ENCODE assay signal across 23 cellular contexts in the genomic region with DNA sequence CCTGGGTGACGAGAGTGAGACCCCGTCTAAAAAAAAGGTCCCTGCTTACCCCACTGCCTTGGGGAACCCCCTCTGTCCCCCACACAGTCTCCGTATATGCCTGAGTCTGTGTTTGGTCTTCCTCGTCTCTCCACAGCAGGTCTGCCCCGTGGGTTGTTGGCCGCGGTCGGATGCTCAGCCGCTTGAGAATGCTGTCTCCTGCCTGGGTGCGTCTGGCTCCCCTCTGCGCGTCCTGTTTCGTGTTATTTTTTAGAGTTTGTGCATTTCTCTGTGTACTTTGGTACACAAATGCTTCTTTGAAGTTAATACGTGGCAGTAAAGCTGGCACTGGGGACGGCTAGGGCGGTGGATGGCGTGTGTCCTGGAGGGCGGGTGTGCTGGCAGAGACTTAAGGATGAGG. TPM values are rescaled to one million over a fixed set of nuclear protein-coding genes. Genes with fewer than 3 reads are reported as not detected.
DNase-seq lines count a peak whose midpoint lies in the region; ATAC-seq and TF ChIP-seq lines count a peak whose summit lies in the region.
"Had no signal": no experiment of that assay in that cellular context is flagged by ENCODE, and none has a peak within 500 bp of the region (broad histone marks: within the 10 kb centered on the region; RNA-seq: fewer than 3 reads in every experiment).

No MANE protein-coding gene starts in this region.

- H3K9me3 Mint-ChIP-seq in Caco-2 (ENCODE audit: unreplicated experiment), result peaks cover 9% of the 10 kb centered on the region
- peaks cover 7% of the 10 kb centered on the region for H3K9me3 Mint-ChIP-seq in nephron
- H3K9me3 Mint-ChIP-seq: IgD-negative memory B cell had no signal

- no peaks in the 10 kb centered on the region for H3K79me1 ChIP-seq in trophoblast cell (ENCODE audit: low read length)

- WGBS in trophoblast cell (ENCODE audit: extremely low coverage, insufficient coverage, insufficient read length), result no CpG with 5 or more reads among the region's 18 CpGs

- H3K27ac ChIP-seq in trophoblast cell (ENCODE audit: low read depth, low read length), result no peak overlapping the region
- H3K27ac ChIP-seq in breast epithelium, result no peak overlapping the region
- H3K27ac ChIP-seq: RWPE1 had no signal

- H4K91ac ChIP-seq in trophoblast cell (ENCODE audit: low read depth, low read length), result no peak overlapping the region

- H2AFZ ChIP-seq in trophoblast cell (ENCODE audit: insufficient read depth, low read length, poor library complexity), result no peak overlapping the region

- H2BK120ac ChIP-seq in trophoblast cell (ENCODE audit: insufficient read depth, low read length, poor library complexity), result no peak overlapping the region

- H3K9me3 ChIP-seq in Caco-2, result no peaks in the 10 kb centered on the region
- H3K9me3 ChIP-seq in adipocyte (ENCODE audit: control insufficient read depth, low read length), result no peaks in the 10 kb centered on the region
- no peaks in the 10 kb centered on the region for H3K9me3 ChIP-seq in trophoblast cell (ENCODE audit: insufficient read depth, low read depth, low read length)
- no peaks in the 10 kb centered on the region for H3K9me3 ChIP-seq in breast epithelium

- H3K4me3 Mint-ChIP-seq in Caco-2 (ENCODE audit: unreplicated experiment) (no peak overlapping the region), nephron (no peak overlapping the region)
- H3K4me3 Mint-ChIP-seq: B cell, CD14-positive monocyte, IgD-negative memory B cell had no signal

- H3K27me3 Mint-ChIP-seq in Caco-2 (ENCODE audit: insufficient read depth, unreplicated experiment) (no peaks in the 10 kb centered on the region), nephron (ENCODE audit: low read depth) (no peaks in the 10 kb centered on the region)
- H3K27me3 Mint-ChIP-seq: B cell, IgD-negative memory B cell had no signal

- BruUV-seq in Caco-2 (replicated peaks; lab: Mats Ljungman, UMichigan), result no TSS peak

- no peak overlapping the region for H3K23ac ChIP-seq in trophoblast cell (ENCODE audit: low read length)

- CTCF ChIA-PET in Caco-2 (lab: Charles Lee), result interaction anchor here (0.6 kb wide), 1 partner anchor 27 kb away, joined by 3 read pairs; no protein-coding TSS in a partner anchor

- no peak overlapping the region for H2BK12ac ChIP-seq in trophoblast cell (ENCODE audit: low read length)

- no peak overlapping the region for H2AK5ac ChIP-seq in trophoblast cell (ENCODE audit: low read length)

- H3K14ac ChIP-seq in trophoblast cell (ENCODE audit: low read length), result no peak overlapping the region

- peak overlapping the region; percentile 81 for H3K4ac ChIP-seq in trophoblast cell (ENCODE audit: low read depth, low read length)

- no peak overlapping the region for H3K18ac ChIP-seq in trophoblast cell (ENCODE audit: low read length)

- H3K79me2 ChIP-seq in trophoblast cell (ENCODE audit: control insufficient read depth, insufficient read depth, low read length, poor library complexity), result peaks cover 39% of the 10 kb centered on the region

- intact Hi-C loops in Caco-2 (cut with micrococcal nuclease; ENCODE audit: unreplicated experiment), result no loop called here
- intact Hi-C loops in breast epithelium (cut with DNase I; ENCODE audit: low total_unique reads), result loop anchor here (5.0 kb wide), 1 partner anchor 1321 kb away; no protein-coding TSS in a partner anchor

- no peak overlapping the region for H3K4me2 ChIP-seq in trophoblast cell (ENCODE audit: low read length)

- H3K9ac ChIP-seq in adipocyte (ENCODE audit: low read length), result peak overlapping the region; percentile 6
- no peak overlapping the region for H3K9ac ChIP-seq in trophoblast cell (ENCODE audit: low read length)

- H3K27ac Mint-ChIP-seq in Caco-2 (ENCODE audit: unreplicated experiment) (peak overlapping the region; percentile 8), nephron (peak overlapping the region in 2 of 3 experiments; percentile 0 to 15)
- H3K27ac Mint-ChIP-seq: B cell, IgD-negative memory B cell had no signal

- H3K36me3 ChIP-seq in Caco-2 (ENCODE audit: control insufficient read depth, insufficient read depth, low read length) (no peaks in the 10 kb centered on the region), adipocyte (ENCODE audit: control insufficient read depth, insufficient read depth, low read length, severe bottlenecking) (no peaks in the 10 kb centered on the region), trophoblast cell (ENCODE audit: control insufficient read depth in 1 of 2, insufficient read depth in 2 of 2, low read length in 2 of 2) (peaks cover 16 to 18% of the 10 kb centered on the region in 2 experiments), breast epithelium (no peaks in the 10 kb centered on the region)
- H3K36me3 ChIP-seq: HAP-1 had no signal

- H2BK5ac ChIP-seq in trophoblast cell (ENCODE audit: low read depth, low read length, poor library complexity), result no peak overlapping the region

- TF ChIP-seq POLR2A in breast epithelium (IDR thresholded peaks at IDR 0.05), result no peak

- H4K12ac ChIP-seq in trophoblast cell (ENCODE audit: low read depth, low read length), result no peak overlapping the region

- POLR2A ChIA-PET in Caco-2 (lab: Charles Lee), result no interaction called here

- H3K4me1 Mint-ChIP-seq in Caco-2 (ENCODE audit: low read depth, unreplicated experiment) (peaks cover 15% of the 10 kb centered on the region), nephron (peaks cover 5% of the 10 kb centered on the region)
- H3K4me1 Mint-ChIP-seq: CD14-positive monocyte had no signal

- no peak overlapping the region for H4K8ac ChIP-seq in trophoblast cell (ENCODE audit: low read depth, low read length)

- ATAC-seq in GM19397 (IDR thresholded peaks at IDR 0.05; ENCODE audit: unreplicated experiment) (no peak), HG03565 (IDR thresholded peaks at IDR 0.05; ENCODE audit: unreplicated experiment) (no peak)

- H3K27me3 ChIP-seq in Caco-2 (replicated peaks; ENCODE audit: control insufficient read depth, insufficient read depth, low read length) (no peaks in the 10 kb centered on the region), adipocyte (replicated peaks; ENCODE audit: control insufficient read depth, insufficient read depth, low read length) (no peaks in the 10 kb centered on the region), trophoblast cell (ENCODE audit: insufficient read depth, low read length) (no peaks in the 10 kb centered on the region), breast epithelium (no peaks in the 10 kb centered on the region)

- no peak overlapping the region for H3K4me3 ChIP-seq in Caco-2 (ENCODE audit: low read depth, low read length)
- H3K4me3 ChIP-seq in adipocyte (ENCODE audit: low read length), result no peak overlapping the region
- H3K4me3 ChIP-seq in trophoblast cell (ENCODE audit: low read depth, low read length), result no peak overlapping the region
- no peak overlapping the region for H3K4me3 ChIP-seq in breast epithelium
- H3K4me3 ChIP-seq: HAP-1 had no signal

- no peak for TF ChIP-seq CTCF in Caco-2 (IDR thresholded peaks at IDR 0.05; ENCODE audit: insufficient read depth in 1 of 2, low read depth in 1 of 2, low read length in 1 of 2, severe bottlenecking in 1 of 2, unreplicated experiment in 1 of 2)
- no peak for TF ChIP-seq CTCF in nephron (IDR thresholded peaks at IDR 0.05; ENCODE audit: unreplicated experiment in 3 of 3)
- no peak for TF ChIP-seq CTCF in breast epithelium (IDR thresholded peaks at IDR 0.05)

- H3K4me1 ChIP-seq in Caco-2, result peaks cover 17% of the 10 kb centered on the region; the same call in 1 of the 2 replicates
- peaks cover 14% of the 10 kb centered on the region for H3K4me1 ChIP-seq in adipocyte (ENCODE audit: control insufficient read depth, insufficient read depth, low read length)
- H3K4me1 ChIP-seq in trophoblast cell (ENCODE audit: control insufficient read depth in 1 of 2, insufficient read depth in 2 of 2, low read length in 2 of 2), result peaks cover 5 to 6% of the 10 kb centered on the region in 2 experiments
- H3K4me1 ChIP-seq in breast epithelium, result peaks cover 0 to 5% of the 10 kb centered on the region in 2 donors
- H3K4me1 ChIP-seq: HAP-1 had no signal

- DNase-seq in Caco-2, result no peak
- DNase-seq in adipocyte (ENCODE audit: low read depth), result no peak
- no peak for DNase-seq in trophoblast cell
- DNase-seq in NCI-H1694 treated with DMSO at 0.1 percent for 48 hours (lab: John Stamatoyannopoulos, UW), result no peak
- no peak for DNase-seq in breast epithelium (ENCODE audit: low spot score in 2 of 2)
- DNase-seq: DMS79; MV-4-11; NCI-H1105 treated with DMSO at 0.1 percent for 48 hours; NCI-H2081; NCI-H2171; NCI-H345; NCI-H524; NCI-H774; NK-92 treated with Interleukin-12 subunit alpha and Interleukin-12 subunit beta, amount 100 ng/mL, for 24 hours; SIG-M5 had no signal

- no peaks in the 10 kb centered on the region for H3K36me3 Mint-ChIP-seq in Caco-2 (ENCODE audit: insufficient read depth, unreplicated experiment)
- H3K36me3 Mint-ChIP-seq in nephron (ENCODE audit: low read depth), result peaks cover 50% of the 10 kb centered on the region

RNA-seq across cellular contexts. Expression of a gene that starts 34.9 kb away (rescaled TPM):
- 27.4 and 30.9 TPM in 2 replicates for total RNA-seq in Caco-2 (2022)
- polyA plus RNA-seq in trophoblast cell (2013), result 37.1 and 37.3 TPM in 2 replicates
- 10 to 100 TPM; 25.0 to 55.3 (median 40.3) TPM for total RNA-seq in breast epithelium
